In genomic region chrX:37060999-37061398, GRCh38 we compare ENCODE assay signal across 10 cellular contexts. TPM values are rescaled to one million over a fixed set of nuclear protein-coding genes. Genes with fewer than 3 reads are reported as not detected.
DNase-seq lines count a peak whose midpoint lies in the region; ATAC-seq and TF ChIP-seq lines count a peak whose summit lies in the region.
"Had no signal": no experiment of that assay in that cellular context is flagged by ENCODE, and none has a peak within 500 bp of the region (broad histone marks: within the 10 kb centered on the region; RNA-seq: fewer than 3 reads in every experiment).

No MANE protein-coding gene starts in this region.

- H3K36me3 ChIP-seq in GM06990 (ENCODE audit: control insufficient read depth, insufficient read depth, low read length) (no peaks in the 10 kb centered on the region), ovary (no peaks in the 10 kb centered on the region)

- no peak overlapping the region for H3K27ac Mint-ChIP-seq in osteocyte (ENCODE audit: unreplicated experiment)

- H3K4me3 ChIP-seq in GM06990 (replicated peaks; ENCODE audit: low read depth, low read length) (no peak overlapping the region), ovary (no peak overlapping the region)

- intact Hi-C loops in ovary (cut with DNase I), result no loop called here

- H3K27ac ChIP-seq in 22Rv1 (no peak overlapping the region), ovary (no peak overlapping the region)

- H3K27me3 ChIP-seq in GM06990 (replicated peaks; ENCODE audit: control insufficient read depth, insufficient read depth, low read length) (no peaks in the 10 kb centered on the region), ovary (no peaks in the 10 kb centered on the region)

- no peaks in the 10 kb centered on the region for H3K9me3 Mint-ChIP-seq in osteocyte (ENCODE audit: unreplicated experiment)

- ATAC-seq in HG02798 (IDR thresholded peaks at IDR 0.05; ENCODE audit: poor library complexity, unreplicated experiment), result peak; percentile 66

- TF ChIP-seq EP300 in ovary (IDR thresholded peaks at IDR 0.05), result no peak

- H3K4me1 ChIP-seq in ovary (ENCODE audit: insufficient read depth), result no peaks in the 10 kb centered on the region

- no peaks in the 10 kb centered on the region for H3K9me3 ChIP-seq in ovary

- no peaks in the 10 kb centered on the region for H3K36me3 Mint-ChIP-seq in osteocyte (ENCODE audit: unreplicated experiment)

- H3K4me1 Mint-ChIP-seq in osteocyte (ENCODE audit: unreplicated experiment), result no peaks in the 10 kb centered on the region

- WGBS in ovary, 3 donors, result 0 to 2% (median 1%) methylated on average over 3 of the region's 3 CpGs

- TF ChIP-seq POLR2A in ovary (IDR thresholded peaks at IDR 0.05), result no peak

- TF ChIP-seq CTCF in 22Rv1 (IDR thresholded peaks at IDR 0.05), result peak; percentile 55
- TF ChIP-seq CTCF in GM06990 (IDR thresholded peaks at IDR 0.05; ENCODE audit: insufficient read depth, low read length, poor library complexity, severe bottlenecking), result peak; percentile 68
- peak; percentile 48 for TF ChIP-seq CTCF in osteocyte (IDR thresholded peaks at IDR 0.05)
- TF ChIP-seq CTCF in ovary (IDR thresholded peaks at IDR 0.05), result no peak

- no peak overlapping the region for H3K4me3 Mint-ChIP-seq in osteocyte (ENCODE audit: unreplicated experiment)

- DNase-seq in GM06990 (ENCODE audit: extremely low read depth, insufficient read length) (no peak), NCI-H526 (lab: John Stamatoyannopoulos, UW) (peak; percentile 80 to 87), dermis microvascular lymphatic vessel endothelial cell (ENCODE audit: low read depth in 2 of 2) (peak; percentile 34 to 40), osteocyte (ENCODE audit: extremely low spot score, unreplicated experiment) (no peak), NCI-H1436 (lab: John Stamatoyannopoulos, UW) (no peak), ovary (no peak)

- H3K27me3 Mint-ChIP-seq in osteocyte (ENCODE audit: unreplicated experiment), result no peaks in the 10 kb centered on the region

RNA-seq across cellular contexts. Expression of gene FAM47C, which starts 52.8 kb away (rescaled TPM):
- not detected in 2 replicates for total RNA-seq in dermis microvascular lymphatic vessel endothelial cell
- not detected in 2 replicates for total RNA-seq in osteocyte
- total RNA-seq in ovary, result not detected
- polyA plus RNA-seq in ovary, result not detected
- total RNA-seq: urinary bladder had no signal
- polyA plus RNA-seq: esophagus, urinary bladder had no signal

Comparison
In these comparisons a context has a peak if more than half of its experiments do, and no peak if none do; other contexts are left out.
1. CTCF ChIP-seq: peak in 22Rv1 (single experiment), GM06990 (single experiment) and osteocyte (single experiment); none in ovary (0 of 3).
2. DNase-seq: peak in NCI-H526 (2 of 2) and dermis microvascular lymphatic vessel endothelial cell (2 of 2); none in GM06990 (single experiment), osteocyte (single experiment), NCI-H1436 (single experiment) and ovary (0 of 5).